27 cellular contexts compared by ENCODE assay signal in genomic region chr2:61961231-61961901, GRCh38.
"Had no signal": no experiment of that assay in that cellular context is flagged by ENCODE, and none has a peak within 500 bp of the region (broad histone marks: within the 10 kb centered on the region; RNA-seq: fewer than 3 reads in every experiment).

No MANE protein-coding gene starts in this region.

- H3K4me3 ChIP-seq: adrenal gland, body of pancreas, heart left ventricle, left ventricle myocardium inferior, ovary, prostate gland, sigmoid colon, upper lobe of left lung had no signal

- H3K9me3 ChIP-seq: adrenal gland, body of pancreas, ovary, prostate gland, upper lobe of left lung had no signal

- H3K36me3 ChIP-seq: adrenal gland, heart left ventricle, left ventricle myocardium inferior, ovary, prostate gland, sigmoid colon, upper lobe of left lung had no signal

- H3K4me1 ChIP-seq: body of pancreas, upper lobe of left lung had no signal

- DNase-seq: activated CD4-positive, alpha-beta T cell treated with anti-CD3 and anti-CD28 coated beads for 4 hours; activated CD4-positive, alpha-beta T cell treated with anti-CD3 and anti-CD28 coated beads, Interleukin-2, amount 50 U/mL, for 4 hours; activated CD4-positive, CD25-positive, alpha-beta regulatory T cell; activated effector memory CD4-positive, alpha-beta T cell treated with anti-CD3 and anti-CD28 coated beads, Interleukin-2, amount 50 U/mL, for 16 hours; activated naive CD4-positive, alpha-beta T cell treated with anti-CD3 and anti-CD28 coated beads for 36 hours; activated naive CD8-positive, alpha-beta T cell treated with anti-CD3 and anti-CD28 coated beads for 36 hours; activated T-cell treated with anti-CD3 and anti-CD28 coated beads for 4 hours; adrenal gland; aorta; body of pancreas; cortex of kidney; effector memory CD8-positive, alpha-beta T cell; foreskin fibroblast; heart left ventricle; left ventricle myocardium inferior; naive B cell; ovary; sigmoid colon; stimulated activated CD4-positive, alpha-beta T cell treated with anti-CD3 and anti-CD28 coated beads, Interleukin-4, amount 100 ng/mL, for 24 hours; stimulated activated naive CD8-positive, alpha-beta T cell treated with anti-CD3 and anti-CD28 coated beads, Interleukin-15, amount 100 ng/mL, for 72 hours; substantia nigra; upper lobe of left lung had no signal

- ATAC-seq: body of pancreas; effector memory CD8-positive, alpha-beta T cell; esophagus mucosa; stimulated activated effector memory CD8-positive, alpha-beta T cell treated with anti-CD3 and anti-CD28 coated beads, Interleukin-12 subunit alpha, Interleukin-12 subunit beta, amount 100 ng/mL, for 72 hours; stimulated activated naive CD8-positive, alpha-beta T cell treated with anti-CD3 and anti-CD28 coated beads, Interleukin-15, amount 100 ng/mL, for 72 hours had no signal

- H3K27me3 ChIP-seq: adrenal gland, body of pancreas, heart left ventricle, ovary, sigmoid colon, upper lobe of left lung had no signal

- H3K27ac ChIP-seq: adrenal gland, body of pancreas, ovary, prostate gland, upper lobe of left lung had no signal

- FAIRE-seq: endothelial cell of umbilical vein, small intestine had no signal
